Comparison of ENCODE assay signal across 8 cellular contexts in genomic region chr16:8963825-8964441, GRCh38.
DNase-seq lines count a peak whose midpoint lies in the region; ATAC-seq and TF ChIP-seq lines count a peak whose summit lies in the region.

Gene USP7 (minus strand): TSS chr16:8963906. CDS start chr16:8963285, 621 bp downstream.

- POLR2A ChIA-PET in GM10248 (lab: Yijun Ruan, JAX), result interaction anchor here (0.6 kb wide), 1 partner anchor 8 kb away, joined by 4 read pairs; no protein-coding TSS in a partner anchor

- no peaks in the 10 kb centered on the region for H3K27me3 ChIP-seq in parathyroid adenoma (ENCODE audit: control insufficient read depth, insufficient read depth, low read length)
- no peaks in the 10 kb centered on the region for H3K27me3 ChIP-seq in tibial artery

- no peaks in the 10 kb centered on the region for H3K9me3 Mint-ChIP-seq in activated naive CD8-positive, alpha-beta T cell (ENCODE audit: low read depth)

- H3K4me1 ChIP-seq in parathyroid adenoma (peaks cover 29% of the 10 kb centered on the region), tibial artery (peaks cover 0 to 42% (median 36%) of the 10 kb centered on the region in 4 donors)

- peaks cover 5% of the 10 kb centered on the region for H3K36me3 Mint-ChIP-seq in activated naive CD8-positive, alpha-beta T cell

- peak; percentile 96 for DNase-seq in GM10248 (ENCODE audit: extremely low spot score)
- DNase-seq in NB4 (ENCODE audit: low read depth), result peak; percentile 94
- peak; percentile 86 for DNase-seq in SKM-1 treated with dmso at 0.1 percent for 144 hours (lab: John Stamatoyannopoulos, UW; ENCODE audit: unreplicated experiment)
- peak; percentile 63 to 96 (median 92) for DNase-seq in head of caudate nucleus
- DNase-seq in tibial artery, result peak; percentile 94 to 95

- H2AFZ ChIP-seq in parathyroid adenoma, result peak within 1 kb of the TSS; percentile 99

- H3K4me1 Mint-ChIP-seq in activated naive CD8-positive, alpha-beta T cell (ENCODE audit: low read depth), result peaks cover 36% of the 10 kb centered on the region

- H3K4me3 ChIP-seq in NB4 (ENCODE audit: low read depth, low read length), result peak within 1 kb of the TSS; percentile 68
- peak within 1 kb of the TSS; percentile 69 for H3K4me3 ChIP-seq in parathyroid adenoma (ENCODE audit: low read depth, low read length)
- peak within 1 kb of the TSS; percentile 80 to 81 for H3K4me3 ChIP-seq in tibial artery

- H3K27ac Mint-ChIP-seq in activated naive CD8-positive, alpha-beta T cell, result peak within 1 kb of the TSS; percentile 96

- H3K27ac ChIP-seq in parathyroid adenoma (peak within 1 kb of the TSS; percentile 56), tibial artery (peak within 1 kb of the TSS; percentile 80 to 86)

- peaks cover 36% of the 10 kb centered on the region for H3K79me2 ChIP-seq in parathyroid adenoma

- intact Hi-C loops in head of caudate nucleus (cut with DNase I), result no loop called here
- intact Hi-C loops in tibial artery (cut with DNase I; ENCODE audit: low total_unique reads), result loop anchor here (5.0 to 10.0 kb wide), 3 partner anchors 99 to 159 kb away; partner anchors contain the start of genes CARHSP1 and HAPSTR1

- no peaks in the 10 kb centered on the region for H3K36me3 ChIP-seq in parathyroid adenoma (ENCODE audit: control insufficient read depth, insufficient read depth, low read length)
- no peaks in the 10 kb centered on the region for H3K36me3 ChIP-seq in tibial artery

- CTCF ChIA-PET in GM10248 (lab: Yijun Ruan, JAX), result interaction anchor here (0.7 to 1.1 kb wide), 2 partner anchors 28 to 45 kb away, joined by 3 read pairs; no protein-coding TSS in a partner anchor

- peak; percentile 80 for ATAC-seq in HG02588 (IDR thresholded peaks at IDR 0.05; ENCODE audit: unreplicated experiment)

- TF ChIP-seq POLR2A in NB4 (IDR thresholded peaks at IDR 0.05; ENCODE audit: extremely low read depth, insufficient read length), result peak; percentile 46

- H3K4me2 ChIP-seq in parathyroid adenoma (ENCODE audit: low read length), result peak within 1 kb of the TSS; percentile 79

- H3K9ac ChIP-seq in parathyroid adenoma, result no peak within 1 kb of the TSS

- peak; percentile 30 for TF ChIP-seq CTCF in GM10248 (IDR thresholded peaks at IDR 0.05; ENCODE audit: control extremely low read depth, extremely low read depth, low read depth, missing control alignments)
- no peak for TF ChIP-seq CTCF in NB4 (IDR thresholded peaks at IDR 0.05; ENCODE audit: low read depth, low read length)
- no peak for TF ChIP-seq CTCF in parathyroid adenoma (IDR thresholded peaks at IDR 0.05)
- no peak for TF ChIP-seq CTCF in tibial artery (IDR thresholded peaks at IDR 0.05)

- H3K27me3 Mint-ChIP-seq in activated naive CD8-positive, alpha-beta T cell, result no peaks in the 10 kb centered on the region

- no peaks in the 10 kb centered on the region for H3K9me3 ChIP-seq in parathyroid adenoma (ENCODE audit: control insufficient read depth, low read length)
- no peaks in the 10 kb centered on the region for H3K9me3 ChIP-seq in tibial artery

- peak within 1 kb of the TSS; percentile 99 for H3K4me3 Mint-ChIP-seq in activated naive CD8-positive, alpha-beta T cell

Comparison
In these comparisons a context has a peak if more than half of its experiments do, and no peak if none do; other contexts are left out.
1. Peak in every context shown above with its lines: DNase-seq, ATAC-seq, H3K4me3 ChIP-seq and H3K27ac ChIP-seq.